ENCODE assay signal across 23 cellular contexts in the genomic region with DNA sequence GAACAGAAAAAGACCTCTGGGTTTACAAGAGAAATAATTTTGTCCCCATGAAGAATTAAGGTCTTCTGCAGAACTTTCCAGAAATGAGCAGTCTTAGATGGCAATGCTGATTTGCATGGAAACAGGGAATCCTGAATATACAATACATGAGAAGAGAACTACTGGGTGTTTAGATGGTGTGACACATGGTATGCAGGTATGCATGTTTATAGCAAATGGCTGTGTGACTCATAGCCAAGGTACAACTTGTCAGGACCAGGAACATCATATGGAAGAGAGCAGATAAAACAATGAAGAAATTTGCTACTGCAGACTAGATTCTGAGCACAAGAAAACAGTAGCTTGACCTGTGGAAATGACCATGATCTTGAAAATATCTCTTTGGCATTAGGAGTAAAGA.
"Had no signal": no experiment of that assay in that cellular context is flagged by ENCODE, and none has a peak within 500 bp of the region (broad histone marks: within the 10 kb centered on the region; RNA-seq: fewer than 3 reads in every experiment).

No MANE protein-coding gene starts in this region.

- FAIRE-seq: frontal cortex, islet of Langerhans had no signal

- H3K27ac ChIP-seq: heart left ventricle, left ventricle myocardium inferior, lower lobe of right lung, parathyroid adenoma, prostate gland, right lobe of liver, suprapubic skin, thyroid gland, upper lobe of left lung, uterus had no signal

- H3K36me3 ChIP-seq: heart left ventricle, left ventricle myocardium inferior, lower lobe of right lung, prostate gland, right lobe of liver, suprapubic skin, thyroid gland, upper lobe of left lung, uterus had no signal

- H3K4me1 ChIP-seq: heart left ventricle, left ventricle myocardium inferior, lower lobe of right lung, parathyroid adenoma, prostate gland, right lobe of liver, suprapubic skin, thyroid gland, upper lobe of left lung, uterus had no signal

- H3K9me3 ChIP-seq: lower lobe of right lung, prostate gland, right lobe of liver, suprapubic skin, thyroid gland, upper lobe of left lung, uterus had no signal

- DNase-seq: effector memory CD8-positive, alpha-beta T cell; erythroblast; heart left ventricle; hypothalamus; left ventricle myocardium inferior; lower lobe of right lung; mesenchymal stem cell; naive thymus-derived CD4-positive, alpha-beta T cell; nephron progenitor cell; retina; right lobe of liver; stimulated activated CD4-positive, alpha-beta T cell treated with anti-CD3 and anti-CD28 coated beads, Interleukin-4, amount 100 ng/mL, for 1 hour; stimulated activated CD8-positive, alpha-beta memory T cell treated with anti-CD3 and anti-CD28 coated beads, Interleukin-4, amount 100 ng/mL, for 48 hours; stimulated activated naive CD8-positive, alpha-beta T cell treated with anti-CD3 and anti-CD28 coated beads, Interleukin-15, Interleukin-2, amounts not matched to agents 100 U/mL and 50 U/mL, for 24 hours; thyroid gland; upper lobe of left lung; uterus had no signal

- H3K79me2 ChIP-seq: parathyroid adenoma had no signal

- H2AFZ ChIP-seq: parathyroid adenoma had no signal

- H3K9ac ChIP-seq: parathyroid adenoma had no signal

- H3K27me3 ChIP-seq: heart left ventricle, right lobe of liver, suprapubic skin, thyroid gland, upper lobe of left lung, uterus had no signal

- H3K4me3 ChIP-seq: heart left ventricle, left ventricle myocardium inferior, lower lobe of right lung, prostate gland, right lobe of liver, suprapubic skin, thyroid gland, upper lobe of left lung, uterus had no signal

- ATAC-seq: effector memory CD8-positive, alpha-beta T cell; heart left ventricle; lower lobe of right lung; naive thymus-derived CD4-positive, alpha-beta T cell; right lobe of liver; stimulated activated effector memory CD8-positive, alpha-beta T cell treated with anti-CD3 and anti-CD28 coated beads, Interleukin-12 subunit alpha, Interleukin-12 subunit beta, amount 100 ng/mL, for 72 hours; stimulated activated naive CD8-positive, alpha-beta T cell treated with anti-CD3 and anti-CD28 coated beads, Interleukin-15, Interleukin-2, amounts not matched to agents 100 U/mL and 50 U/mL, for 24 hours had no signal
